ENCODE assay signal across 8 cellular contexts in the genomic region with DNA sequence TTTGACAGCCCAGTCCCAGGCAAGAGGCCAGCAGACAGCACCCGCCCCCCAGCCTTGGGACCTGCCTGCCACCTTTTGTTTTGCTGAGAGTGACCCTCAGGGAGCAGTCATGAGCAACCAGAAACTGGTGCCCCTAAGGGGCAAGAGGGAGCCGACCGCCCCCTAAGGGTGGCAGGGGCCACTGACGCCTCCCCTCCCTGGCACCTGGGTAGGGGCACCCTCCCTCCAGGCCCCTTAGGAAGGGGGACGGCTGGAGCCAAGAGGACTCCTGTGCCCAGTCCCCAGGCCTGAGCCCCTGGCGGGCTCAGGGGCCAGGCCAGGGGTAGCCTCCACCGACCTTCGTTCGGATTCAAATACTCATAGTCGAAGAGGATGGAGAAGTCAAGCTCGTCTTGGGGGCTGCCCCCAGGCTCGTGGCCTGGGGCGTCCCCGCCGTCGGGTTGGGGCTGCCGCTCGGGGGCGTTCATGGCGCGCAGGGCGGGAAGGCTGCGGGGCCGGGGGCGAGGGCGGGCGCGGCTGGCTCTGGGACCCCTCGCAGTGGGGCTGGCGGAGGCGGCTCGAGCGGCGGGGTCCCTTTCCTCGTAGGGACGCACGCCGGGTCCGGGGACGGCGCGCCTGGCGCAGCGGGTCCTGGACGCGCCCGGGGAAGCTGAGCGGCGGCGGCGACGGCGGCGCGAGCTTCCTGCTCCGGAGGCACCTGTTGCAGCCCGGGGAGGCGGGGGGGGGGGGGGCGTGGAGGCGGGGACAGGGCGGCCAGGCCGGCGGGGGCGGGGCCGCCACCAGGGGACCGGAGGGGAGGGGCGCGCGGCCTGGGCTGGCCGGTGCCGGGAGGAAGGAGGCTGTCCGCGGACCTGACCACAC. TPM values are rescaled to one million over a fixed set of nuclear protein-coding genes. Genes with fewer than 3 reads are reported as not detected.
DNase-seq lines count a peak whose midpoint lies in the region; ATAC-seq, FAIRE-seq and TF ChIP-seq lines count a peak whose summit lies in the region.

A gene (minus strand): TSS at position 687 of the 861 bp plus-strand sequence. CDS start 220 bp downstream, at position 467.

- no peaks in the 10 kb centered on the region for H3K9me2 ChIP-seq in SK-N-SH

- FAIRE-seq in kidney (lab: Jason Lieb, UNC): no peak

- H3K27me3 ChIP-seq in SK-N-SH (ENCODE audit: insufficient read depth): no peaks in the 10 kb centered on the region

- H3K4me3 ChIP-seq in SK-N-SH (ENCODE audit: low read depth in 2 of 2, low read length in 1 of 2): peak within 1 kb of the TSS in 1 of 2 experiments; percentile 37; a peak in 2 of 4 replicates
- peak within 1 kb of the TSS; percentile 41 to 45 for H3K4me3 ChIP-seq in kidney (ENCODE audit: low read length in 2 of 2)

- TF ChIP-seq CTCF in SK-N-SH (IDR thresholded peaks at IDR 0.05) (peak; percentile 13), kidney (IDR thresholded peaks at IDR 0.05; ENCODE audit: borderline replicate concordance, extremely low read depth, insufficient read depth) (no peak)

- H3K79me2 ChIP-seq in SK-N-SH (ENCODE audit: insufficient read depth): no peaks in the 10 kb centered on the region

- peaks cover 16% of the 10 kb centered on the region for H3K36me3 Mint-ChIP-seq in activated naive CD4-positive, alpha-beta T cell treated with anti-CD3 and anti-CD28 coated beads, Interleukin-2, amount 50 U/mL, for 24 hours

- CTCF ChIA-PET in SK-N-SH (lab: Yijun Ruan, JAX): interaction anchor here (0.5 to 1.5 kb wide), 6 partner anchors 12 to 685 kb away, joined by 3 to 4 read pairs (median 3); no protein-coding TSS in a partner anchor

- no peaks in the 10 kb centered on the region for H4K20me1 ChIP-seq in SK-N-SH (ENCODE audit: insufficient read depth)

- H3K36me3 ChIP-seq in SK-N-SH (replicated peaks in 1 of 2; ENCODE audit: control insufficient read depth in 1 of 2, insufficient read depth in 2 of 2, low read length in 1 of 2) (peaks cover 0 to 4% of the 10 kb centered on the region in 2 experiments), kidney (ENCODE audit: control insufficient read depth in 1 of 2, insufficient read depth in 2 of 2, low read length in 2 of 2) (no peaks in the 10 kb centered on the region)

- H3K4me3 Mint-ChIP-seq in activated naive CD4-positive, alpha-beta T cell treated with anti-CD3 and anti-CD28 coated beads, Interleukin-2, amount 50 U/mL, for 24 hours: peak within 1 kb of the TSS; percentile 95

- no peak for TF ChIP-seq EP300 in SK-N-SH (IDR thresholded peaks at IDR 0.05; ENCODE audit: borderline replicate concordance in 1 of 2, low read depth in 1 of 2, low read length in 1 of 2)

- no peaks in the 10 kb centered on the region for H3F3A ChIP-seq in SK-N-SH (replicated peaks; ENCODE audit: insufficient read depth)

- H3K9ac ChIP-seq in SK-N-SH: no peak within 1 kb of the TSS
- peak within 1 kb of the TSS; percentile 49 to 55 for H3K9ac ChIP-seq in kidney (ENCODE audit: low read length in 2 of 2)

- ATAC-seq in HG03045 (IDR thresholded peaks at IDR 0.05; ENCODE audit: unreplicated experiment): peak; percentile 50

- peak within 1 kb of the TSS; percentile 44; the same call in 1 of the 2 replicates for H3K4me2 ChIP-seq in SK-N-SH

- POLR2A ChIA-PET in SK-N-SH (lab: Yijun Ruan, JAX): interaction anchor here (0.5 kb wide), 1 partner anchor 13 kb away, joined by 3 read pairs; no protein-coding TSS in a partner anchor

- intact Hi-C loops in kidney (cut with DNase I): no loop called here

- peaks cover 5% of the 10 kb centered on the region; the same call in 1 of the 2 replicates for H3K9me3 ChIP-seq in SK-N-SH
- H3K9me3 ChIP-seq in kidney (ENCODE audit: control insufficient read depth in 1 of 2, low read length in 2 of 2): peaks cover 0 to 3% of the 10 kb centered on the region in 2 donors

- H3K27me3 Mint-ChIP-seq in activated naive CD4-positive, alpha-beta T cell treated with anti-CD3 and anti-CD28 coated beads, Interleukin-2, amount 50 U/mL, for 24 hours: no peaks in the 10 kb centered on the region

- no peak within 1 kb of the TSS for H2AFZ ChIP-seq in SK-N-SH (ENCODE audit: low read depth)

- WGBS in SK-N-SH (ENCODE audit: low lambda C conversion rate): 97% methylated on average over 3 of the region's 73 CpGs

- peak within 1 kb of the TSS; percentile 97 for H3K27ac Mint-ChIP-seq in activated naive CD4-positive, alpha-beta T cell treated with anti-CD3 and anti-CD28 coated beads, Interleukin-2, amount 50 U/mL, for 24 hours

- H3K4me1 ChIP-seq in SK-N-SH (ENCODE audit: control insufficient read depth in 1 of 2, insufficient read depth in 2 of 2, low read depth in 1 of 2, low read length in 1 of 2) (peaks cover 0 to 13% of the 10 kb centered on the region in 2 experiments; a peak in 1 of 4 replicates), kidney (ENCODE audit: control insufficient read depth in 1 of 2, insufficient read depth in 1 of 2, low read depth in 1 of 2, low read length in 2 of 2) (peaks cover 5 to 15% of the 10 kb centered on the region in 2 donors)

- H3K9me3 Mint-ChIP-seq in activated naive CD4-positive, alpha-beta T cell treated with anti-CD3 and anti-CD28 coated beads, Interleukin-2, amount 50 U/mL, for 24 hours: peaks cover 4% of the 10 kb centered on the region

- H3K27ac ChIP-seq in SK-N-SH (ENCODE audit: low read depth in 2 of 2, low read length in 1 of 2): no peak within 1 kb of the TSS
- H3K27ac ChIP-seq in kidney (ENCODE audit: low read depth in 2 of 2, low read length in 2 of 2): peak within 1 kb of the TSS; percentile 33 to 52

- DNase-seq in NCI-H526 (lab: John Stamatoyannopoulos, UW): peak; percentile 24 to 76
- no peak for DNase-seq in NCI-H526 treated with DMSO at 0.1 percent for 48 hours (lab: John Stamatoyannopoulos, UW)
- peak; percentile 90 for DNase-seq in SK-N-SH
- peak; percentile 88 for DNase-seq in kidney
- peak in 2 of 3 experiments; percentile 31 to 40 for DNase-seq in stimulated activated CD4-positive, alpha-beta T cell treated with anti-CD3 and anti-CD28 coated beads, TNF-alpha, amount 100 ng/mL, for 4 hours (ENCODE audit: low read depth in 3 of 3)
- no peak for DNase-seq in SW 1271 (lab: John Stamatoyannopoulos, UW)

- peaks cover 52% of the 10 kb centered on the region for H3K4me1 Mint-ChIP-seq in activated naive CD4-positive, alpha-beta T cell treated with anti-CD3 and anti-CD28 coated beads, Interleukin-2, amount 50 U/mL, for 24 hours

- no peak for TF ChIP-seq RAD21 in SK-N-SH (IDR thresholded peaks at IDR 0.05; ENCODE audit: low read length)

TF ChIP-seq in SK-N-SH, 30 proteins besides CTCF, POLR2A, EP300 and RAD21:
- TF ChIP-seq NRF1 (IDR thresholded peaks at IDR 0.05; ENCODE audit: low read depth, low read length) (no peak), RCOR1 (IDR thresholded peaks at IDR 0.05; ENCODE audit: low read length) (no peak), GATA2 (CRISPR knock-in tag; IDR thresholded peaks at IDR 0.05) (no peak), TCF12 (IDR thresholded peaks at IDR 0.05) (no peak), NFIC (IDR thresholded peaks at IDR 0.05; ENCODE audit: borderline replicate concordance) (no peak), FOSL2 (IDR thresholded peaks at IDR 0.05; ENCODE audit: borderline replicate concordance, low read depth) (no peak), GABPA (IDR thresholded peaks at IDR 0.05; ENCODE audit: low read depth) (no peak), SIN3A (IDR thresholded peaks at IDR 0.05; ENCODE audit: borderline replicate concordance, low read depth, low read length) (no peak), TAF1 (IDR thresholded peaks at IDR 0.05; ENCODE audit: borderline replicate concordance, low read depth, low read length) (no peak), ELF1 (IDR thresholded peaks at IDR 0.05) (no peak), EZH2phosphoT487 (IDR thresholded peaks at IDR 0.05; ENCODE audit: borderline replicate concordance, low read depth) (no peak), YY1 (IDR thresholded peaks at IDR 0.05; ENCODE audit: low read depth) (no peak), MXI1 (IDR thresholded peaks at IDR 0.05; ENCODE audit: low read depth, low read length) (no peak), MEF2A (IDR thresholded peaks at IDR 0.05; ENCODE audit: borderline replicate concordance, low read depth) (no peak), JUND (IDR thresholded peaks at IDR 0.05) (no peak)
- TF ChIP-seq, protein P1, sequence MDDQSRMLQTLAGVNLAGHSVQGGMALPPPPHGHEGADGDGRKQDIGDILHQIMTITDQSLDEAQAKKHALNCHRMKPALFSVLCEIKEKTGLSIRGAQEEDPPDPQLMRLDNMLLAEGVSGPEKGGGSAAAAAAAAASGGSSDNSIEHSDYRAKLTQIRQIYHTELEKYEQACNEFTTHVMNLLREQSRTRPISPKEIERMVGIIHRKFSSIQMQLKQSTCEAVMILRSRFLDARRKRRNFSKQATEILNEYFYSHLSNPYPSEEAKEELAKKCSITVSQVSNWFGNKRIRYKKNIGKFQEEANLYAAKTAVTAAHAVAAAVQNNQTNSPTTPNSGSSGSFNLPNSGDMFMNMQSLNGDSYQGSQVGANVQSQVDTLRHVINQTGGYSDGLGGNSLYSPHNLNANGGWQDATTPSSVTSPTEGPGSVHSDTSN (IDR thresholded peaks at IDR 0.05): no peak

RNA-seq across cellular contexts. Expression of the gene that starts here (rescaled TPM):
- polyA plus RNA-seq in SK-N-SH (2012; rRNA removed) (0.13 and 0.36 TPM in 2 replicates), kidney (ENCODE audit: insufficient read depth, low read depth, low replicate concordance) (0.73 TPM)
- 0.21 and 0.28 TPM in 2 replicates for polyA plus RNA-seq in SK-N-SH (2012; cell fraction: cytosol; rRNA removed)
- polyA plus RNA-seq in SK-N-SH (2012; cell fraction: nucleus; rRNA removed): 0.90 and 1.0 TPM in 2 replicates
- 10.5 TPM for total RNA-seq in kidney

Comparison
In these comparisons a context has a peak if more than half of its experiments do, and no peak if none do; other contexts are left out.
1. DNase-seq: peak in NCI-H526 (2 of 2), SK-N-SH (single experiment), kidney (single experiment) and stimulated activated CD4-positive, alpha-beta T cell treated with anti-CD3 and anti-CD28 coated beads, TNF-alpha, amount 100 ng/mL, for 4 hours (2 of 3); none in NCI-H526 treated with DMSO at 0.1 percent for 48 hours (single experiment) and SW 1271 (0 of 2).
2. H3K27ac ChIP-seq: peak in kidney (2 of 2); none in SK-N-SH (0 of 2).